In genomic region chr2:203225423-203226039, GRCh38 we compare ENCODE assay signal across 8 cellular contexts. TPM values are rescaled to one million over a fixed set of nuclear protein-coding genes. Genes with fewer than 3 reads are reported as not detected.
DNase-seq lines count a peak whose midpoint lies in the region; ATAC-seq and TF ChIP-seq lines count a peak whose summit lies in the region.

No MANE protein-coding gene starts in this region.

- H3K9me2 ChIP-seq in MM.1S (replicated peaks; ENCODE audit: insufficient read depth, low read length) = no peaks in the 10 kb centered on the region

- intact Hi-C loops in heart right ventricle (cut with DNase I) = loop anchor here in 3 of 10 donors (5.0 to 10.0 kb wide), 3 partner anchors 227 to 589 kb away; no protein-coding TSS in a partner anchor

- no peak overlapping the region for H3K4me2 ChIP-seq in MM.1S (ENCODE audit: low read depth, low read length)

- TF ChIP-seq CTCF in AG09309 (IDR thresholded peaks at IDR 0.05; ENCODE audit: control insufficient read depth, insufficient read depth, low read depth, low read length, missing control alignments) (peak; percentile 67), MM.1S (IDR thresholded peaks at IDR 0.05; ENCODE audit: low read length) (peak; percentile 74), heart right ventricle (IDR thresholded peaks at IDR 0.05) (peak; percentile 39 to 66 (median 60))

- H3K4me1 ChIP-seq in MM.1S (ENCODE audit: low read length) (no peaks in the 10 kb centered on the region), heart right ventricle (no peaks in the 10 kb centered on the region)

- no peaks in the 10 kb centered on the region for H4K20me1 ChIP-seq in MM.1S (ENCODE audit: insufficient read depth, low read length)

- H3K27me3 ChIP-seq in MM.1S (replicated peaks; ENCODE audit: insufficient read depth, low read length) = no peaks in the 10 kb centered on the region
- H3K27me3 ChIP-seq in heart right ventricle = no peaks in the 10 kb centered on the region

- ATAC-seq in GM18502 (IDR thresholded peaks at IDR 0.05; ENCODE audit: poor library complexity, unreplicated experiment) = peak; percentile 74
- peak in 2 of 8 donors; percentile 48 to 57 for ATAC-seq in heart right ventricle

- no peak overlapping the region for H3K9ac ChIP-seq in MM.1S (ENCODE audit: low read length)

- WGBS in heart right ventricle, 2 donors = 97 to 98% methylated on average over 2 of the region's 2 CpGs

- H3K79me2 ChIP-seq in MM.1S (ENCODE audit: low read length) = no peaks in the 10 kb centered on the region

- H3K27ac ChIP-seq in MM.1S (ENCODE audit: low read length) (no peak overlapping the region), heart right ventricle (no peak overlapping the region)

- H3K9me3 ChIP-seq in MM.1S (replicated peaks; ENCODE audit: insufficient read depth, low read length) = no peaks in the 10 kb centered on the region
- H3K9me3 ChIP-seq in heart right ventricle = no peaks in the 10 kb centered on the region

- no peak for DNase-seq in AG09309 (ENCODE audit: low read depth)
- DNase-seq in MM.1S = peak; percentile 29
- DNase-seq in activated T-cell treated with anti-CD3 and anti-CD28 coated beads for 48 hours (ENCODE audit: low read depth) = peak; percentile 11
- DNase-seq in heart right ventricle = no peak
- DNase-seq in stimulated activated CD8-positive, alpha-beta memory T cell treated with anti-CD3 and anti-CD28 coated beads, Interleukin-15, amount 100 ng/mL, for 1 hour (ENCODE audit: low read depth) = peak; percentile 2
- no peak for DNase-seq in MV-4-11 (lab: John Stamatoyannopoulos, UW)
- DNase-seq in putamen (ENCODE audit: low spot score) = no peak

- H3K36me3 ChIP-seq in MM.1S (replicated peaks; ENCODE audit: insufficient read depth, low read length) (no peaks in the 10 kb centered on the region), heart right ventricle (peaks cover 0 to 34% (median 0%) of the 10 kb centered on the region in 9 donors)

- H3F3A ChIP-seq in MM.1S (ENCODE audit: insufficient read depth, low read length) = no peaks in the 10 kb centered on the region

- no peak overlapping the region for H2AFZ ChIP-seq in MM.1S (ENCODE audit: low read length)

- H3K4me3 ChIP-seq in AG09309 (ENCODE audit: control insufficient read depth, low read depth, low read length) (no peak overlapping the region), MM.1S (ENCODE audit: low read length) (no peak overlapping the region), heart right ventricle (no peak overlapping the region)

RNA-seq across cellular contexts. Expression of gene CYP20A1, which starts 13.3 kb away (rescaled TPM):
- total RNA-seq in heart right ventricle = 10 to 100 TPM in 7 of 10 donors, 1 to 10 TPM in 3; 8.9 to 15.4 (median 10.9) TPM
- 1 to 10 TPM; 5.1 to 7.9 TPM for polyA plus RNA-seq in heart right ventricle

Comparison
In these comparisons a context has a peak if more than half of its experiments do, and no peak if none do; other contexts are left out.
1. DNase-seq: peak in MM.1S (single experiment), activated T-cell treated with anti-CD3 and anti-CD28 coated beads for 48 hours (single experiment) and stimulated activated CD8-positive, alpha-beta memory T cell treated with anti-CD3 and anti-CD28 coated beads, Interleukin-15, amount 100 ng/mL, for 1 hour (single experiment); none in AG09309 (single experiment), heart right ventricle (0 of 2), MV-4-11 (single experiment) and putamen (single experiment).
2. Peak in every context shown above with its lines, with median percentiles within 50 percentile points of each other: CTCF ChIP-seq.